In genomic region chr22:20107471-20107901, GRCh38 we compare ENCODE assay signal across 24 cellular contexts. TPM values are rescaled to one million over a fixed set of nuclear protein-coding genes. Genes with fewer than 3 reads are reported as not detected.
A peak's percentile ranks its signal among the peaks of the same experiment; 100 is the strongest.
DNase-seq lines count a peak whose midpoint lies in the region; ATAC-seq and TF ChIP-seq lines count a peak whose summit lies in the region.
"Had no signal": no experiment of that assay in that cellular context is flagged by ENCODE, and none has a peak within 500 bp of the region (broad histone marks: within the 10 kb centered on the region; RNA-seq: fewer than 3 reads in every experiment).

No MANE protein-coding gene starts in this region.

- H3K4me3 Mint-ChIP-seq in activated CD8-positive, alpha-beta memory T cell treated with anti-CD3 and anti-CD28 coated beads, Interleukin-2, amount 10 ng/mL, durations not matched to agents 7 days and 5 days, result no peak overlapping the region
- no peak overlapping the region for H3K4me3 Mint-ChIP-seq in chondrocyte (ENCODE audit: unreplicated experiment)

- peak overlapping the region; percentile 69 for H3K27ac Mint-ChIP-seq in activated CD8-positive, alpha-beta memory T cell treated with anti-CD3 and anti-CD28 coated beads, Interleukin-2, amount 10 ng/mL, durations not matched to agents 7 days and 5 days
- no peak overlapping the region for H3K27ac Mint-ChIP-seq in chondrocyte (ENCODE audit: unreplicated experiment)

- ATAC-seq in activated CD8-positive, alpha-beta memory T cell treated with anti-CD3 and anti-CD28 coated beads, Interleukin-2, amount 10 ng/mL, durations not matched to agents 7 days and 5 days, result no peak
- ATAC-seq in psoas muscle, result no peak
- no peak for ATAC-seq in HG03135 (IDR thresholded peaks at IDR 0.05; ENCODE audit: unreplicated experiment)

- H3K27me3 Mint-ChIP-seq in activated CD8-positive, alpha-beta memory T cell treated with anti-CD3 and anti-CD28 coated beads, Interleukin-2, amount 10 ng/mL, durations not matched to agents 7 days and 5 days, result no peaks in the 10 kb centered on the region
- H3K27me3 Mint-ChIP-seq in chondrocyte (ENCODE audit: low read depth), result no peaks in the 10 kb centered on the region

- DNase-seq in activated CD8-positive, alpha-beta memory T cell treated with anti-CD3 and anti-CD28 coated beads, Interleukin-2, amount 10 ng/mL, durations not matched to agents 7 days and 5 days, result no peak
- no peak for DNase-seq in activated CD8-positive, alpha-beta memory T cell treated with anti-CD3 and anti-CD28 coated beads, Interleukin-2, amount 50 U/mL, for 4 hours
- DNase-seq in RWPE1 (ENCODE audit: low spot score), result no peak
- peak; percentile 63 for DNase-seq in chondrocyte (ENCODE audit: low spot score)
- DNase-seq in psoas muscle, result peak in 1 of 2 donors; percentile 42
- DNase-seq in DMS 273 treated with DMSO at 0.1 percent for 48 hours (lab: John Stamatoyannopoulos, UW), result no peak
- no peak for DNase-seq in AML-193 (lab: John Stamatoyannopoulos, UW)
- DNase-seq: activated CD8-positive, alpha-beta memory T cell treated with anti-CD3 and anti-CD28 coated beads for 24 hours; activated effector memory CD4-positive, alpha-beta T cell treated with anti-CD3 and anti-CD28 coated beads, Interleukin-2, amount 50 U/mL, for 16 hours; colonic mucosa; DMS153; H7; head of caudate nucleus; NCI-H1417; NCI-H2171 treated with DMSO at 0.1 percent for 48 hours; NCI-H774; SIG-M5; stimulated activated CD4-positive, alpha-beta T cell treated with anti-CD3 and anti-CD28 coated beads, Interleukin-2, amount 100 ng/mL, for 48 hours; T-helper 1 cell had no signal

- H3K4me3 ChIP-seq in psoas muscle, result no peak overlapping the region
- H3K4me3 ChIP-seq: colonic mucosa, skin epidermis had no signal

- CTCF ChIA-PET in activated CD8-positive, alpha-beta memory T cell treated with anti-CD3 and anti-CD28 coated beads, Interleukin-2, amount 10 ng/mL, durations not matched to agents 7 days and 5 days (lab: Charles Lee), result no interaction called here
- CTCF ChIA-PET in RWPE1 (lab: Yijun Ruan, JAX), result no interaction called here

- H3K27ac ChIP-seq in RWPE1 (peak overlapping the region; percentile 87), psoas muscle (peak overlapping the region; percentile 84)
- H3K27ac ChIP-seq: colonic mucosa, parathyroid adenoma, VCaP had no signal

- peaks cover 3 to 88% of the 10 kb centered on the region in 2 donors for H3K36me3 ChIP-seq in psoas muscle (ENCODE audit: insufficient read depth in 1 of 2, low read depth in 1 of 2)

- peaks cover 35% of the 10 kb centered on the region for H3K4me1 ChIP-seq in psoas muscle
- H3K4me1 ChIP-seq: colonic mucosa, parathyroid adenoma had no signal

- H3K36me3 Mint-ChIP-seq in activated CD8-positive, alpha-beta memory T cell treated with anti-CD3 and anti-CD28 coated beads, Interleukin-2, amount 10 ng/mL, durations not matched to agents 7 days and 5 days, result peaks cover 13% of the 10 kb centered on the region
- peaks cover 13% of the 10 kb centered on the region for H3K36me3 Mint-ChIP-seq in chondrocyte (ENCODE audit: low read depth)

- H3K9me3 ChIP-seq in psoas muscle, result no peaks in the 10 kb centered on the region
- H3K9me3 ChIP-seq: colonic mucosa had no signal

- peaks cover 20% of the 10 kb centered on the region for H3K4me1 Mint-ChIP-seq in activated CD8-positive, alpha-beta memory T cell treated with anti-CD3 and anti-CD28 coated beads, Interleukin-2, amount 10 ng/mL, durations not matched to agents 7 days and 5 days
- peaks cover 3% of the 10 kb centered on the region for H3K4me1 Mint-ChIP-seq in chondrocyte (ENCODE audit: low read depth)

- TF ChIP-seq CTCF in RWPE1 (conservative IDR thresholded peaks at IDR 0.05; ENCODE audit: low read depth) (no peak), chondrocyte (IDR thresholded peaks at IDR 0.05) (no peak), psoas muscle (IDR thresholded peaks at IDR 0.05) (no peak)

- POLR2A ChIA-PET in RWPE1 (lab: Yijun Ruan, JAX; ENCODE audit: low non-redundant PET), result interaction anchor here (0.5 kb wide), 1 partner anchor 149 kb away, joined by 3 read pairs; no protein-coding TSS in a partner anchor

- no peaks in the 10 kb centered on the region for H3K27me3 ChIP-seq in psoas muscle (ENCODE audit: insufficient read depth in 3 of 3, low read length in 2 of 3)
- H3K27me3 ChIP-seq: colonic mucosa had no signal

- 65 to 84% (median 73%) methylated on average over 7 of the region's 7 CpGs for WGBS in psoas muscle, 3 donors

- no peaks in the 10 kb centered on the region for H3K9me3 Mint-ChIP-seq in activated CD8-positive, alpha-beta memory T cell treated with anti-CD3 and anti-CD28 coated beads, Interleukin-2, amount 10 ng/mL, durations not matched to agents 7 days and 5 days (ENCODE audit: low read depth)
- H3K9me3 Mint-ChIP-seq in chondrocyte (ENCODE audit: low read depth), result no peaks in the 10 kb centered on the region

- intact Hi-C loops in psoas muscle (cut with DNase I), result no loop called here

RNA-seq across cellular contexts. Expression of gene RANBP1, which starts 8.4 kb away (rescaled TPM):
- 100 to 1,000 TPM; 318 to 345 TPM for total RNA-seq in activated CD8-positive, alpha-beta memory T cell treated with anti-CD3 and anti-CD28 coated beads, Interleukin-2, amount 10 ng/mL, durations not matched to agents 7 days and 5 days
- total RNA-seq in chondrocyte, result 79.5 to 122 TPM (median 82.1 TPM) in 3 replicates
- total RNA-seq in psoas muscle, result 10 to 100 TPM; 32.2 to 55.7 (median 49.0) TPM
- 100 to 1,000 TPM in 1 of 3 donors, 10 to 100 TPM in 2; 44.1 to 161 (median 57.8) TPM for polyA plus RNA-seq in psoas muscle

RNA-seq across cellular contexts. Expression of gene TRMT2A, which starts 9.5 kb away (rescaled TPM):
- 100 to 1,000 TPM in 1 of 2 experiments, 10 to 100 TPM in 1; 98.1 to 140 TPM for total RNA-seq in activated CD8-positive, alpha-beta memory T cell treated with anti-CD3 and anti-CD28 coated beads, Interleukin-2, amount 10 ng/mL, durations not matched to agents 7 days and 5 days
- total RNA-seq in chondrocyte, result 45.8 to 66.1 TPM (median 49.3 TPM) in 3 replicates
- total RNA-seq in psoas muscle, result 10 to 100 TPM; 20.5 to 34.1 (median 24.9) TPM
- 10 to 100 TPM; 20.8 to 32.4 (median 31.6) TPM for polyA plus RNA-seq in psoas muscle

RNA-seq across cellular contexts. Expression of gene ZDHHC8, which starts 24.1 kb away (rescaled TPM):
- total RNA-seq in activated CD8-positive, alpha-beta memory T cell treated with anti-CD3 and anti-CD28 coated beads, Interleukin-2, amount 10 ng/mL, durations not matched to agents 7 days and 5 days, result 10 to 100 TPM; 57.9 to 66.3 TPM
- 94.2 to 100 TPM (median 95.2 TPM) in 3 replicates for total RNA-seq in chondrocyte
- total RNA-seq in psoas muscle, result 10 to 100 TPM; 15.8 to 23.7 (median 22.2) TPM
- polyA plus RNA-seq in psoas muscle, result 10 to 100 TPM in 2 of 3 donors, 1 to 10 TPM in 1; 9.7 to 11.8 (median 10.8) TPM

RNA-seq across cellular contexts. Expression of gene DGCR8, which starts 27.4 kb away (rescaled TPM):
- total RNA-seq in activated CD8-positive, alpha-beta memory T cell treated with anti-CD3 and anti-CD28 coated beads, Interleukin-2, amount 10 ng/mL, durations not matched to agents 7 days and 5 days, result 10 to 100 TPM; 70.4 to 71.9 TPM
- total RNA-seq in chondrocyte (30.2 to 38.1 TPM (median 32.5 TPM) in 3 replicates), psoas muscle (10 to 100 TPM; 12.2 to 19.5 (median 15.0) TPM)
- polyA plus RNA-seq in psoas muscle, result 10 to 100 TPM; 10.5 to 21.5 (median 15.3) TPM

RNA-seq across cellular contexts. Expression of gene CCDC188, which starts 43.4 kb away (rescaled TPM):
- total RNA-seq in activated CD8-positive, alpha-beta memory T cell treated with anti-CD3 and anti-CD28 coated beads, Interleukin-2, amount 10 ng/mL, durations not matched to agents 7 days and 5 days, result not detected
- total RNA-seq in chondrocyte (0.36 to 5.4 TPM (median 5.3 TPM) in 3 replicates), psoas muscle (under 1 TPM in 2 of 4 donors, not detected in 2; 0.17 to 0.38 TPM)
- polyA plus RNA-seq in psoas muscle, result under 1 TPM; 0.09 to 0.32 (median 0.12) TPM
- total RNA-seq: H7, OCI-LY7 had no signal
